ENCODE assay signal across 17 cellular contexts in the genomic region with DNA sequence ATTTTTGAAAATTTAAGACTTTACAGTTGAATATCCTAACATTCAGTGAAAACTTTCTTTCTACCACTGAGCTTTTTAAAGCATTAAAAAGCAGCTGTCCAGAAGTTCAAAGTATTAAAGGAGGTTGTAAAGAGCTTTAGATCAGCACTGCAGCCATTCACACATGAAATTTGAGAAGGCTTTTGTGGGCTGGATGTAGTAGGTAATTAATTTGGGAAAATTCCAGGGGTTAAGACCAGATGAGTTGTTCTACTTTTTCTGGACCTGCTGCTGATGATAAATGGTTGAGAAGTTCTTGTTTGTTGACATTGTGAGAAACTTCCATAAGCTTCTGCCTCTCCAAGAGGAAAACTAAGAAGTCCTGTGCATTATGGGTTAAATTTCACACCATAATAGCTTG.
DNase-seq lines count a peak whose midpoint lies in the region; ATAC-seq and TF ChIP-seq lines count a peak whose summit lies in the region.
"Had no signal": no experiment of that assay in that cellular context is flagged by ENCODE, and none has a peak within 500 bp of the region (broad histone marks: within the 10 kb centered on the region; RNA-seq: fewer than 3 reads in every experiment).

No MANE protein-coding gene starts in this region.

- intact Hi-C loops in MCF 10A (cut with micrococcal nuclease), result no loop called here
- intact Hi-C loops in breast epithelium (cut with DNase I; ENCODE audit: low total_unique reads), result no loop called here
- intact Hi-C loops in lower leg skin (cut with DNase I; ENCODE audit: low total_unique reads), result no loop called here

- TF ChIP-seq CTCF in MCF 10A (IDR thresholded peaks at IDR 0.05; ENCODE audit: unreplicated experiment) (no peak), breast epithelium (IDR thresholded peaks at IDR 0.05) (no peak), lower leg skin (IDR thresholded peaks at IDR 0.05) (no peak), GM23338 (conservative IDR thresholded peaks at IDR 0.05; ENCODE audit: low read depth in 2 of 2) (no peak)

- no peaks in the 10 kb centered on the region for H3K27me3 Mint-ChIP-seq in MCF 10A (ENCODE audit: insufficient read depth, unreplicated experiment)
- no peaks in the 10 kb centered on the region for H3K27me3 Mint-ChIP-seq in GM23338 (ENCODE audit: insufficient read depth, low read depth, poor library complexity)
- H3K27me3 Mint-ChIP-seq: T-cell had no signal

- H3K4me1 Mint-ChIP-seq in MCF 10A (ENCODE audit: insufficient read depth, unreplicated experiment) (no peaks in the 10 kb centered on the region), GM23338 (peaks cover 12% of the 10 kb centered on the region; the same call in 2 of the 3 replicates)
- H3K4me1 Mint-ChIP-seq: T-cell had no signal

- H3K9me2 ChIP-seq in GM23338 (ENCODE audit: insufficient read depth), result no peaks in the 10 kb centered on the region
- no peaks in the 10 kb centered on the region for H3K9me2 ChIP-seq in Karpas-422 (replicated peaks; ENCODE audit: insufficient read depth, low read length)

- TF ChIP-seq POLR2A in breast epithelium (IDR thresholded peaks at IDR 0.05) (no peak), lower leg skin (IDR thresholded peaks at IDR 0.05) (no peak)

- ATAC-seq in GM23338, result no peak
- no peak for ATAC-seq in GM21367 (IDR thresholded peaks at IDR 0.05; ENCODE audit: unreplicated experiment)
- ATAC-seq: T-cell had no signal

- no peaks in the 10 kb centered on the region for H3K4me1 ChIP-seq in breast epithelium
- H3K4me1 ChIP-seq in GM23338 (ENCODE audit: insufficient read depth), result no peaks in the 10 kb centered on the region
- H3K4me1 ChIP-seq in Karpas-422 (ENCODE audit: low read length), result no peaks in the 10 kb centered on the region

- H3K36me3 Mint-ChIP-seq in MCF 10A (ENCODE audit: insufficient read depth, unreplicated experiment) (no peaks in the 10 kb centered on the region), GM23338 (ENCODE audit: low read depth) (no peaks in the 10 kb centered on the region)
- H3K36me3 Mint-ChIP-seq: T-cell had no signal

- no peaks in the 10 kb centered on the region for H3F3A ChIP-seq in GM23338 (replicated peaks; ENCODE audit: low read depth)

- no peak overlapping the region for H2AFZ ChIP-seq in GM23338
- H2AFZ ChIP-seq in Karpas-422 (ENCODE audit: low read length), result no peak overlapping the region

- DNase-seq in MCF 10A (ENCODE audit: unreplicated experiment), result peak; percentile 1
- no peak for DNase-seq in breast epithelium (ENCODE audit: low spot score in 2 of 2)
- peak; percentile 43 to 72 for DNase-seq in NCI-H524 (lab: John Stamatoyannopoulos, UW)
- peak; percentile 52 for DNase-seq in SW480 (ENCODE audit: low spot score)
- no peak for DNase-seq in lower leg skin (ENCODE audit: low spot score in 2 of 2)
- no peak for DNase-seq in GM23338 (ENCODE audit: low spot score)
- no peak for DNase-seq in Karpas-422
- DNase-seq: DMS153, NCI-H146, NCI-H2081, NCI-H510A, T-cell, T-helper 9 cell had no signal

- POLR2A ChIA-PET in MCF 10A (lab: Yijun Ruan, JAX), result no interaction called here

- H3K27ac Mint-ChIP-seq in MCF 10A (ENCODE audit: low read depth, unreplicated experiment), result no peak overlapping the region
- no peak overlapping the region for H3K27ac Mint-ChIP-seq in GM23338
- H3K27ac Mint-ChIP-seq: T-cell had no signal

- H3K36me3 ChIP-seq in breast epithelium (no peaks in the 10 kb centered on the region), GM23338 (ENCODE audit: insufficient read depth) (no peaks in the 10 kb centered on the region), Karpas-422 (ENCODE audit: insufficient read depth, low read length) (no peaks in the 10 kb centered on the region)
- H3K36me3 ChIP-seq: HAP-1 had no signal

- no peaks in the 10 kb centered on the region for H3K9me3 Mint-ChIP-seq in MCF 10A (ENCODE audit: unreplicated experiment)
- no peaks in the 10 kb centered on the region for H3K9me3 Mint-ChIP-seq in GM23338

- H3K27ac ChIP-seq in breast epithelium (no peak overlapping the region), GM23338 (ENCODE audit: low read depth) (no peak overlapping the region), Karpas-422 (ENCODE audit: low read length) (no peak overlapping the region)
- H3K27ac ChIP-seq: C4-2B, SK-N-MC had no signal

- no peaks in the 10 kb centered on the region for H3K27me3 ChIP-seq in breast epithelium
- H3K27me3 ChIP-seq in GM23338 (ENCODE audit: insufficient read depth), result no peaks in the 10 kb centered on the region
- no peaks in the 10 kb centered on the region for H3K27me3 ChIP-seq in Karpas-422 (ENCODE audit: low read length)

- H3K4me2 ChIP-seq in GM23338 (no peak overlapping the region), Karpas-422 (ENCODE audit: low read depth, low read length, poor library complexity, severe bottlenecking) (no peak overlapping the region)

- H3K9ac ChIP-seq in Karpas-422 (ENCODE audit: low read length), result no peak overlapping the region

- no TSS peak for BruUV-seq in MCF 10A (replicated peaks; lab: Mats Ljungman, UMichigan)

- no peaks in the 10 kb centered on the region for H4K20me1 ChIP-seq in GM23338 (replicated peaks; ENCODE audit: insufficient read depth)
- H4K20me1 ChIP-seq in Karpas-422 (ENCODE audit: insufficient read depth, low read depth, low read length), result no peaks in the 10 kb centered on the region

- H3K79me2 ChIP-seq in GM23338 (replicated peaks; ENCODE audit: insufficient read depth) (no peaks in the 10 kb centered on the region), Karpas-422 (ENCODE audit: low read length) (no peaks in the 10 kb centered on the region)

- H3K9me3 ChIP-seq in breast epithelium (no peaks in the 10 kb centered on the region), Karpas-422 (ENCODE audit: low read length) (peaks cover 27% of the 10 kb centered on the region)
- H3K9me3 ChIP-seq: HAP-1 had no signal

- no peak overlapping the region for H3K4me3 Mint-ChIP-seq in MCF 10A (ENCODE audit: unreplicated experiment)
- H3K4me3 Mint-ChIP-seq in GM23338, result no peak overlapping the region
- H3K4me3 Mint-ChIP-seq: T-cell had no signal

- CTCF ChIA-PET in MCF 10A (lab: Yijun Ruan, JAX), result interaction anchor here (0.6 to 1.0 kb wide), 2 partner anchors 8 to 17 kb away, joined by 3 read pairs; no protein-coding TSS in a partner anchor

- H3K4me3 ChIP-seq in breast epithelium, result no peak overlapping the region
- H3K4me3 ChIP-seq in lower leg skin (ENCODE audit: low read depth, poor library complexity, severe bottlenecking), result no peak overlapping the region
- H3K4me3 ChIP-seq in GM23338, result no peak overlapping the region
- no peak overlapping the region for H3K4me3 ChIP-seq in Karpas-422 (ENCODE audit: low read length)
- H3K4me3 ChIP-seq: HAP-1, SK-N-MC had no signal

TF ChIP-seq in GM23338, 12 proteins besides CTCF, POLR2A, EP300 and RAD21 (continues in another document):
- no peak for TF ChIP-seq POLR2AphosphoS5 (IDR thresholded peaks at IDR 0.05; ENCODE audit: low read depth)
- no peak for TF ChIP-seq ZNF114 (CRISPR knock-in tag; IDR thresholded peaks at IDR 0.05)
- no peak for TF ChIP-seq EZH2 (IDR thresholded peaks at IDR 0.05; ENCODE audit: low read depth, unreplicated experiment)
- no peak for TF ChIP-seq NANOG (IDR thresholded peaks at IDR 0.05; ENCODE audit: borderline replicate concordance)
- TF ChIP-seq, protein P1, sequence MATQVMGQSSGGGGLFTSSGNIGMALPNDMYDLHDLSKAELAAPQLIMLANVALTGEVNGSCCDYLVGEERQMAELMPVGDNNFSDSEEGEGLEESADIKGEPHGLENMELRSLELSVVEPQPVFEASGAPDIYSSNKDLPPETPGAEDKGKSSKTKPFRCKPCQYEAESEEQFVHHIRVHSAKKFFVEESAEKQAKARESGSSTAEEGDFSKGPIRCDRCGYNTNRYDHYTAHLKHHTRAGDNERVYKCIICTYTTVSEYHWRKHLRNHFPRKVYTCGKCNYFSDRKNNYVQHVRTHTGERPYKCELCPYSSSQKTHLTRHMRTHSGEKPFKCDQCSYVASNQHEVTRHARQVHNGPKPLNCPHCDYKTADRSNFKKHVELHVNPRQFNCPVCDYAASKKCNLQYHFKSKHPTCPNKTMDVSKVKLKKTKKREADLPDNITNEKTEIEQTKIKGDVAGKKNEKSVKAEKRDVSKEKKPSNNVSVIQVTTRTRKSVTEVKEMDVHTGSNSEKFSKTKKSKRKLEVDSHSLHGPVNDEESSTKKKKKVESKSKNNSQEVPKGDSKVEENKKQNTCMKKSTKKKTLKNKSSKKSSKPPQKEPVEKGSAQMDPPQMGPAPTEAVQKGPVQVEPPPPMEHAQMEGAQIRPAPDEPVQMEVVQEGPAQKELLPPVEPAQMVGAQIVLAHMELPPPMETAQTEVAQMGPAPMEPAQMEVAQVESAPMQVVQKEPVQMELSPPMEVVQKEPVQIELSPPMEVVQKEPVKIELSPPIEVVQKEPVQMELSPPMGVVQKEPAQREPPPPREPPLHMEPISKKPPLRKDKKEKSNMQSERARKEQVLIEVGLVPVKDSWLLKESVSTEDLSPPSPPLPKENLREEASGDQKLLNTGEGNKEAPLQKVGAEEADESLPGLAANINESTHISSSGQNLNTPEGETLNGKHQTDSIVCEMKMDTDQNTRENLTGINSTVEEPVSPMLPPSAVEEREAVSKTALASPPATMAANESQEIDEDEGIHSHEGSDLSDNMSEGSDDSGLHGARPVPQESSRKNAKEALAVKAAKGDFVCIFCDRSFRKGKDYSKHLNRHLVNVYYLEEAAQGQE (IDR thresholded peaks at IDR 0.05; ENCODE audit: unreplicated experiment), result no peak

Comparison
In these comparisons a context has a peak if more than half of its experiments do, and no peak if none do; other contexts are left out.
1. DNase-seq: peak in MCF 10A (single experiment), NCI-H524 (2 of 2) and SW480 (single experiment); none in breast epithelium (0 of 2), lower leg skin (0 of 2), GM23338 (single experiment) and Karpas-422 (single experiment).